ENCODE assay signal across 15 cellular contexts in the genomic region with DNA sequence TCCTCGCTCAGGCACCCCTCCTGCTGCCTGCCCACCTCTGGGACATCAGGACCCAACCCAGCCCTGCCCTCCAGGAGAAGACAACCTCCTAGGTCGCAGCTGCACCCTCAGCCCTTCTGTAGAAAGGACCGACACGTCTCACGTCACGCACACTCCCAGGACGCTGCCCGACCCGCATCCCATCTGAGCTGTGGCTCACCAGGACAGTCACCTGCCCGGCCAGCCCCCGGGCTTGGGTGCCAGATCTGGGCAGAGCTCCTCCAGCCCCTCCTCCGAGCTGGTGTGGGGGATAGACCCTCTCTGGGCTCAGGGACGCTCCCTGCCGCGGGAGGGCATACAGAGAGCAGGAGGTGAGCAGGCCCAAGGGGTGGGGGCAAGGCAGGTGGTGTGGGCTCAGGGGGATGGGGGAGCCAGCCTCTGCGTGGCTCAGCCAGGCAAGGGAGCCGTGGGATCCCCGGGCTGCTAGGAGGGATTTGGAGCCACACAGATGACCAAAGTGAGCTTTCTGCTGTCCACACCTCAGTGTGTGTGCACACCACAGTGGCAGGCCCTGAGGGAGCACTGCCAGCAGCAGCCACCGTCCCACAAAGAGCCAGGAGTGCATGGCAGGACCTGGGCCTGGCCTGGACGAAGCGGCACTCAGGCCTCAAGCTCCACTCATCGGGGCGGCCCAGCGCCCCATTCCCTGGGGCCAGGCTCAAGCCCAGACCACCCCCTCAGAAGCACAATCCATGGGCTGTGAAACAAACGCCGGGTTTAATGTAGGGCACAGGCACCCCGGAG. TPM values are rescaled to one million over a fixed set of nuclear protein-coding genes. Genes with fewer than 3 reads are reported as not detected.
DNase-seq lines count a peak whose midpoint lies in the region; ATAC-seq and TF ChIP-seq lines count a peak whose summit lies in the region.
"Had no signal": no experiment of that assay in that cellular context is flagged by ENCODE, and none has a peak within 500 bp of the region (broad histone marks: within the 10 kb centered on the region; RNA-seq: fewer than 3 reads in every experiment).

No MANE protein-coding gene starts in this region.

- H3K4me3 Mint-ChIP-seq in activated CD4-positive, alpha-beta T cell treated with anti-CD3 and anti-CD28 coated beads, Interleukin-2, amount 10 ng/mL, durations not matched to agents 7 days and 5 days = no peak overlapping the region
- peak overlapping the region; percentile 63 for H3K4me3 Mint-ChIP-seq in T-helper 17 cell
- no peak overlapping the region for H3K4me3 Mint-ChIP-seq in stimulated activated memory B cell treated with anti-CD40 and anti-IgM and Interleukin-4, amounts not matched to agents 10 μg/mL and 1 μg/mL and 100 μg/mL, for 72 hours

- DNase-seq in activated CD4-positive, alpha-beta T cell treated with anti-CD3 and anti-CD28 coated beads, Interleukin-2, amount 10 ng/mL, durations not matched to agents 7 days and 5 days = no peak
- DNase-seq in activated CD4-positive, alpha-beta T cell treated with anti-CD3 and anti-CD28 coated beads, Interleukin-2, amount 50 U/mL, for 48 hours = no peak
- no peak for DNase-seq in T-helper 17 cell
- DNase-seq in hepatocyte (ENCODE audit: low spot score) = no peak
- DNase-seq in uterus = no peak
- DNase-seq in HAP-1 (ENCODE audit: low spot score in 2 of 2) = no peak
- DNase-seq in hippocampal formation (lab: John Stamatoyannopoulos, UW) = no peak
- DNase-seq: DMS153, foreskin fibroblast, NCI-H526 treated with DMSO at 0.1 percent for 48 hours, ovary, Right ventricle myocardium superior had no signal

- H2AFZ ChIP-seq in hepatocyte = no peak overlapping the region

- H3K4me1 ChIP-seq in hepatocyte (ENCODE audit: insufficient read depth) (peaks cover 47% of the 10 kb centered on the region), uterus (no peaks in the 10 kb centered on the region), HAP-1 (no peaks in the 10 kb centered on the region)

- H3K79me2 ChIP-seq in hepatocyte = no peaks in the 10 kb centered on the region

- H3K27ac Mint-ChIP-seq in activated CD4-positive, alpha-beta T cell treated with anti-CD3 and anti-CD28 coated beads, Interleukin-2, amount 10 ng/mL, durations not matched to agents 7 days and 5 days = peak overlapping the region; percentile 64
- H3K27ac Mint-ChIP-seq in T-helper 17 cell = no peak overlapping the region
- H3K27ac Mint-ChIP-seq in stimulated activated memory B cell treated with anti-CD40 and anti-IgM and Interleukin-4, amounts not matched to agents 10 μg/mL and 1 μg/mL and 100 μg/mL, for 72 hours = peak overlapping the region; percentile 72

- in situ Hi-C loops in HAP-1 (cut with MboI; ENCODE audit: low sequenced_read_pairs) = no loop called here

- H3K9me3 ChIP-seq in T-helper 17 cell (ENCODE audit: control insufficient read depth, low read length, poor library complexity, severe bottlenecking) = no peaks in the 10 kb centered on the region
- H3K9me3 ChIP-seq in hepatocyte (ENCODE audit: low read depth) = no peaks in the 10 kb centered on the region
- no peaks in the 10 kb centered on the region for H3K9me3 ChIP-seq in uterus
- no peaks in the 10 kb centered on the region for H3K9me3 ChIP-seq in HAP-1
- H3K9me3 ChIP-seq: ovary had no signal

- no peak overlapping the region for H3K4me3 ChIP-seq in hepatocyte
- H3K4me3 ChIP-seq in uterus = no peak overlapping the region
- H3K4me3 ChIP-seq in HAP-1 = no peak overlapping the region
- H3K4me3 ChIP-seq: coronary artery, ovary had no signal

- CTCF ChIA-PET in activated CD4-positive, alpha-beta T cell treated with anti-CD3 and anti-CD28 coated beads, Interleukin-2, amount 10 ng/mL, durations not matched to agents 7 days and 5 days (lab: Charles Lee) = interaction anchor here (1.2 to 1.3 kb wide), 3 partner anchors 9 to 67 kb away, joined by 3 to 5 read pairs (median 3); no protein-coding TSS in a partner anchor

- no peak for TF ChIP-seq POLR2A in uterus (IDR thresholded peaks at IDR 0.05)

- no peaks in the 10 kb centered on the region for H3K9me2 ChIP-seq in hepatocyte (replicated peaks; ENCODE audit: insufficient read depth)

- no peak for TF ChIP-seq CTCF in hepatocyte (IDR thresholded peaks at IDR 0.05; ENCODE audit: poor library complexity)
- no peak for TF ChIP-seq CTCF in uterus (IDR thresholded peaks at IDR 0.05)

- no peaks in the 10 kb centered on the region for H3K27me3 Mint-ChIP-seq in activated CD4-positive, alpha-beta T cell treated with anti-CD3 and anti-CD28 coated beads, Interleukin-2, amount 10 ng/mL, durations not matched to agents 7 days and 5 days
- no peaks in the 10 kb centered on the region for H3K27me3 Mint-ChIP-seq in T-helper 17 cell
- H3K27me3 Mint-ChIP-seq in stimulated activated memory B cell treated with anti-CD40 and anti-IgM and Interleukin-4, amounts not matched to agents 10 μg/mL and 1 μg/mL and 100 μg/mL, for 72 hours = no peaks in the 10 kb centered on the region

- H3K27me3 ChIP-seq in hepatocyte = no peaks in the 10 kb centered on the region
- no peaks in the 10 kb centered on the region for H3K27me3 ChIP-seq in uterus
- no peaks in the 10 kb centered on the region for H3K27me3 ChIP-seq in HAP-1 (ENCODE audit: low read depth)
- H3K27me3 ChIP-seq: ovary had no signal

- peaks cover 19% of the 10 kb centered on the region for H3K36me3 Mint-ChIP-seq in activated CD4-positive, alpha-beta T cell treated with anti-CD3 and anti-CD28 coated beads, Interleukin-2, amount 10 ng/mL, durations not matched to agents 7 days and 5 days (ENCODE audit: low read depth)
- no peaks in the 10 kb centered on the region for H3K36me3 Mint-ChIP-seq in T-helper 17 cell (ENCODE audit: low read depth)
- peaks cover 26% of the 10 kb centered on the region for H3K36me3 Mint-ChIP-seq in stimulated activated memory B cell treated with anti-CD40 and anti-IgM and Interleukin-4, amounts not matched to agents 10 μg/mL and 1 μg/mL and 100 μg/mL, for 72 hours

- ATAC-seq in T-helper 17 cell = peak; percentile 3
- no peak for ATAC-seq in stimulated activated memory B cell treated with anti-CD40 and anti-IgM and Interleukin-4, amounts not matched to agents 10 μg/mL and 1 μg/mL and 100 μg/mL, for 72 hours

- H3K9me3 Mint-ChIP-seq in activated CD4-positive, alpha-beta T cell treated with anti-CD3 and anti-CD28 coated beads, Interleukin-2, amount 10 ng/mL, durations not matched to agents 7 days and 5 days = no peaks in the 10 kb centered on the region
- H3K9me3 Mint-ChIP-seq in stimulated activated memory B cell treated with anti-CD40 and anti-IgM and Interleukin-4, amounts not matched to agents 10 μg/mL and 1 μg/mL and 100 μg/mL, for 72 hours = no peaks in the 10 kb centered on the region

- peaks cover 29% of the 10 kb centered on the region for H3K4me1 Mint-ChIP-seq in activated CD4-positive, alpha-beta T cell treated with anti-CD3 and anti-CD28 coated beads, Interleukin-2, amount 10 ng/mL, durations not matched to agents 7 days and 5 days
- peaks cover 25% of the 10 kb centered on the region for H3K4me1 Mint-ChIP-seq in T-helper 17 cell
- peaks cover 37% of the 10 kb centered on the region for H3K4me1 Mint-ChIP-seq in stimulated activated memory B cell treated with anti-CD40 and anti-IgM and Interleukin-4, amounts not matched to agents 10 μg/mL and 1 μg/mL and 100 μg/mL, for 72 hours

- POLR2A ChIA-PET in activated CD4-positive, alpha-beta T cell treated with anti-CD3 and anti-CD28 coated beads, Interleukin-2, amount 10 ng/mL, durations not matched to agents 7 days and 5 days (lab: Charles Lee) = no interaction called here

- 91% methylated on average over 26 of the region's 27 CpGs for WGBS in hepatocyte (ENCODE audit: low lambda C conversion rate, missing lambda C conversion rate)

- intact Hi-C loops in uterus (cut with DNase I; ENCODE audit: low total_unique reads) = no loop called here

- H3K4me2 ChIP-seq in hepatocyte = peak overlapping the region; percentile 57

- no peaks in the 10 kb centered on the region for H3K36me3 ChIP-seq in hepatocyte (replicated peaks; ENCODE audit: insufficient read depth, low read depth)
- H3K36me3 ChIP-seq in uterus = no peaks in the 10 kb centered on the region
- H3K36me3 ChIP-seq in HAP-1 (replicated peaks) = no peaks in the 10 kb centered on the region
- H3K36me3 ChIP-seq: ovary had no signal

- H4K20me1 ChIP-seq in hepatocyte (ENCODE audit: insufficient read depth, poor library complexity, severe bottlenecking) = no peaks in the 10 kb centered on the region

- peak overlapping the region; percentile 92 for H3K27ac ChIP-seq in hepatocyte
- no peak overlapping the region for H3K27ac ChIP-seq in uterus
- H3K27ac ChIP-seq: 22Rv1, coronary artery, ovary had no signal

RNA-seq across cellular contexts. Expression of gene DEGS2, which starts 13.6 kb away (rescaled TPM):
- under 1 TPM; 0.15 to 0.23 TPM for total RNA-seq in activated CD4-positive, alpha-beta T cell treated with anti-CD3 and anti-CD28 coated beads, Interleukin-2, amount 10 ng/mL, durations not matched to agents 7 days and 5 days
- total RNA-seq in T-helper 17 cell (under 1 TPM in 1 of 2 donors, not detected in 1; 0.30 TPM), hepatocyte (1.8 and 5.3 TPM in 2 replicates), uterus (10 to 100 TPM in 1 of 4 donors, 1 to 10 TPM in 2, under 1 TPM in 1; 0.88 to 26.6 (median 1.5) TPM)
- polyA plus RNA-seq in hepatocyte = 7.7 and 11.8 TPM in 2 replicates
- total RNA-seq: Right ventricle myocardium superior had no signal
